25 cellular contexts compared by ENCODE assay signal in genomic region chr16:11200523-11201063, GRCh38. TPM values are rescaled to one million over a fixed set of nuclear protein-coding genes. Genes with fewer than 3 reads are reported as not detected.
A peak's percentile ranks its signal among the peaks of the same experiment; 100 is the strongest.
DNase-seq lines count a peak whose midpoint lies in the region; ATAC-seq, FAIRE-seq and TF ChIP-seq lines count a peak whose summit lies in the region.
"Had no signal": no experiment of that assay in that cellular context is flagged by ENCODE, and none has a peak within 500 bp of the region (broad histone marks: within the 10 kb centered on the region; RNA-seq: fewer than 3 reads in every experiment).

No MANE protein-coding gene starts in this region.

- H3K4ac ChIP-seq in H9 (ENCODE audit: low read depth, low read length): no peak overlapping the region
- H3K4ac ChIP-seq in neuronal stem cell (ENCODE audit: low read length): no peak overlapping the region

- TF ChIP-seq CTCF in Calu3 (IDR thresholded peaks at IDR 0.05; ENCODE audit: unreplicated experiment) (no peak), H9 (conservative IDR thresholded peaks at IDR 0.05) (no peak), K562 (IDR thresholded peaks at IDR 0.05 in 2 of 3, conservative IDR thresholded peaks at IDR 0.05 in 1 of 3; ENCODE audit: insufficient read depth in 2 of 3, low read depth in 1 of 3, low read length in 3 of 3) (no peak)

- H2BK120ac ChIP-seq in H9 (ENCODE audit: low read depth, low read length, poor library complexity, severe bottlenecking) (no peak overlapping the region), neuronal stem cell (ENCODE audit: low read depth, low read length) (no peak overlapping the region)

- no peak for ATAC-seq in K562
- ATAC-seq: heart left ventricle, left colon had no signal

- no peak overlapping the region for H2BK20ac ChIP-seq in H9 (ENCODE audit: low read depth, low read length, poor library complexity, severe bottlenecking)

- H3K27ac ChIP-seq in H9 (ENCODE audit: insufficient read length, low read depth, low read length): no peak overlapping the region
- H3K27ac ChIP-seq in K562 (ENCODE audit: extremely low read depth, low read depth, low read length): peak overlapping the region; percentile 76; the same call in 2 of the 3 replicates
- H3K27ac ChIP-seq in neuronal stem cell (replicated peaks; ENCODE audit: low read length): no peak overlapping the region
- H3K27ac ChIP-seq: heart left ventricle, Peyer's patch, spleen, tibial artery had no signal

- H3K9ac ChIP-seq in H9 (ENCODE audit: extremely low read depth, insufficient read length, low read length): no peak overlapping the region
- H3K9ac ChIP-seq in K562 (ENCODE audit: insufficient read depth in 1 of 2, low read depth in 2 of 2, low read length in 2 of 2): peak overlapping the region; percentile 52 to 76; a peak in 2 of 4 replicates
- H3K9ac ChIP-seq in neuronal stem cell (ENCODE audit: low read depth, low read length, poor library complexity): no peak overlapping the region

- CTCF ChIA-PET in Calu3 (lab: Charles Lee) (interaction anchor here (0.6 to 1.4 kb wide), 4 partner anchors 35 to 420 kb away, joined by 3 to 4 read pairs (median 3); no protein-coding TSS in a partner anchor), K562 (lab: Yijun Ruan, JAX; ENCODE audit: low intra/inter-chr PET ratio) (no interaction called here)
- CTCF ChIA-PET in activated naive CD4-positive, alpha-beta T cell treated with anti-CD3 and anti-CD28 coated beads for 36 hours (lab: Charles Lee): interaction anchor here (1.9 kb wide), 1 partner anchor 9 kb away, joined by 5 read pairs; no protein-coding TSS in a partner anchor

- H3K14ac ChIP-seq in H9 (ENCODE audit: insufficient read depth, low read length) (no peak overlapping the region), neuronal stem cell (ENCODE audit: low read length) (no peak overlapping the region)

- no peaks in the 10 kb centered on the region; the same call in 1 of the 2 replicates for H3K4me1 ChIP-seq in H9 (ENCODE audit: insufficient read depth, low read length)
- H3K4me1 ChIP-seq in K562 (replicated peaks in 1 of 2; ENCODE audit: control insufficient read depth in 2 of 2, insufficient read depth in 2 of 2, low read length in 2 of 2): peaks cover 43 to 55% of the 10 kb centered on the region in 2 experiments
- peaks cover 16 to 18% of the 10 kb centered on the region in 2 donors for H3K4me1 ChIP-seq in neuronal stem cell (ENCODE audit: control insufficient read depth in 2 of 2, insufficient read depth in 1 of 2, low read depth in 1 of 2, low read length in 2 of 2)

- no peak overlapping the region for H4K5ac ChIP-seq in H9 (ENCODE audit: insufficient read length, low read depth, low read length)

- no peak overlapping the region for H2BK15ac ChIP-seq in H9 (ENCODE audit: low read depth, low read length)
- H2BK15ac ChIP-seq in neuronal stem cell (ENCODE audit: low read length): no peak overlapping the region

- H4K91ac ChIP-seq in H9 (ENCODE audit: insufficient read length, low read depth, low read length): no peak overlapping the region
- no peak overlapping the region for H4K91ac ChIP-seq in neuronal stem cell (ENCODE audit: low read depth, low read length, poor library complexity)

- H3K36me3 Mint-ChIP-seq in Calu3 (ENCODE audit: insufficient read depth, unreplicated experiment) (peaks cover 23% of the 10 kb centered on the region), H9 (ENCODE audit: insufficient read depth in 1 of 3, low read depth in 3 of 3) (no peaks in the 10 kb centered on the region)
- no peaks in the 10 kb centered on the region for H3K36me3 Mint-ChIP-seq in activated naive CD4-positive, alpha-beta T cell treated with anti-CD3 and anti-CD28 coated beads for 36 hours (ENCODE audit: low read depth)
- H3K36me3 Mint-ChIP-seq: activated naive CD4-positive, alpha-beta T cell treated with anti-CD3 and anti-CD28 coated beads, Interleukin-2, amount 50 U/mL, for 24 hours had no signal

- DNase-seq in Calu3: no peak
- no peak for DNase-seq in H9
- DNase-seq in K562 (ENCODE audit: extremely low read depth in 1 of 4, low spot score in 3 of 4): no peak
- no peak for DNase-seq in neuronal stem cell (ENCODE audit: low spot score)
- no peak for DNase-seq in SIG-M5 (lab: John Stamatoyannopoulos, UW)
- DNase-seq in activated naive CD4-positive, alpha-beta T cell treated with anti-CD3 and anti-CD28 coated beads for 36 hours: no peak
- DNase-seq in NCI-H2029 (lab: John Stamatoyannopoulos, UW): no peak
- DNase-seq: activated CD4-positive, alpha-beta T cell treated with anti-CD3 and anti-CD28 coated beads, Interleukin-2, amount 10 ng/mL, durations not matched to agents 7 days and 5 days; CD4-positive, alpha-beta memory T cell; cerebellar nuclear complex; DMS 273 treated with DMSO at 0.1 percent for 48 hours; heart left ventricle; left colon; MG63; NCI-H1417 treated with DMSO at 0.1 percent for 48 hours; NCI-H510A treated with DMSO at 0.1 percent for 48 hours; Peyer's patch; retina; spleen; stimulated activated CD4-positive, alpha-beta T cell treated with anti-CD3 and anti-CD28 coated beads, Interleukin-4, amount 100 ng/mL, for 1 hour; stimulated activated naive CD4-positive, alpha-beta T cell treated with Interleukin-2 at 50 U/mL for 16 hours; tibial artery had no signal

- H3K4me2 ChIP-seq in H9 (ENCODE audit: insufficient read depth, insufficient read length, low read length): no peak overlapping the region
- peak overlapping the region; percentile 56; the same call in 1 of the 2 replicates for H3K4me2 ChIP-seq in K562 (ENCODE audit: insufficient read depth, low read length)
- H3K4me2 ChIP-seq in neuronal stem cell (ENCODE audit: insufficient read depth, low read length, poor library complexity, severe bottlenecking): no peak overlapping the region

- H3K79me1 ChIP-seq in H9 (ENCODE audit: insufficient read depth, low read depth, low read length, poor library complexity, severe bottlenecking): no peaks in the 10 kb centered on the region
- no peaks in the 10 kb centered on the region for H3K79me1 ChIP-seq in neuronal stem cell (ENCODE audit: low read depth, low read length)

- intact Hi-C loops in Calu3 (cut with micrococcal nuclease; ENCODE audit: unreplicated experiment): no loop called here
- intact Hi-C loops in K562 (cut with micrococcal nuclease): loop anchor here (5.0 to 10.0 kb wide), 2 partner anchors 54 to 73 kb away; partner anchors contain the start of gene SOCS1
- intact Hi-C loops in activated naive CD4-positive, alpha-beta T cell treated with anti-CD3 and anti-CD28 coated beads for 36 hours (cut with micrococcal nuclease): no loop called here

- H2AFZ ChIP-seq in H9 (ENCODE audit: low read length) (no peak overlapping the region), K562 (ENCODE audit: low read depth, low read length) (peak overlapping the region; percentile 80), neuronal stem cell (ENCODE audit: low read length) (no peak overlapping the region)

- BruUV-seq in Calu3 (replicated peaks; lab: Mats Ljungman, UMichigan) (no TSS peak), K562 (replicated peaks; lab: Mats Ljungman, UMichigan) (no TSS peak)

- no peak overlapping the region for H4K8ac ChIP-seq in H9 (replicated peaks; ENCODE audit: insufficient read length, low read depth, low read length)
- H4K8ac ChIP-seq in neuronal stem cell (ENCODE audit: low read depth, low read length): no peak overlapping the region

- H3K9me3 ChIP-seq in H9 (ENCODE audit: control insufficient read depth, low read depth, low read length) (no peaks in the 10 kb centered on the region), K562 (replicated peaks; ENCODE audit: control insufficient read depth, insufficient read depth, low read depth, low read length) (no peaks in the 10 kb centered on the region), neuronal stem cell (replicated peaks in 1 of 2; ENCODE audit: control insufficient read depth in 2 of 2, insufficient read depth in 1 of 2, low read depth in 1 of 2, low read length in 2 of 2) (no peaks in the 10 kb centered on the region)
- H3K9me3 ChIP-seq: heart left ventricle, Peyer's patch, spleen, tibial artery had no signal

- TF ChIP-seq POLR2A in K562 (conservative IDR thresholded peaks at IDR 0.05): no peak

- no peaks in the 10 kb centered on the region for H3K9me1 ChIP-seq in K562 (ENCODE audit: control insufficient read depth, insufficient read depth, low read length)

- H3K79me2 ChIP-seq in H9 (ENCODE audit: insufficient read depth, low read length) (no peaks in the 10 kb centered on the region), K562 (ENCODE audit: control insufficient read depth, insufficient read depth, low read length) (no peaks in the 10 kb centered on the region)

- in situ Hi-C loops in K562 (cut with MboI): no loop called here

- no peak for TF ChIP-seq RAD21 in K562 (CRISPR knock-in tag; conservative IDR thresholded peaks at IDR 0.05 in 1 of 2, IDR thresholded peaks at IDR 0.05 in 1 of 2)

- H4K20me1 ChIP-seq in H9 (ENCODE audit: control insufficient read depth, insufficient read depth, insufficient read length) (no peaks in the 10 kb centered on the region), K562 (replicated peaks; ENCODE audit: control insufficient read depth, insufficient read depth, low read length) (no peaks in the 10 kb centered on the region)

- H3K4me3 ChIP-seq in K562 (no peak overlapping the region), neuronal stem cell (ENCODE audit: low read length in 2 of 2) (no peak overlapping the region)
- H3K4me3 ChIP-seq: heart left ventricle, MG63, Peyer's patch, spleen, tibial artery had no signal

- peaks cover 44% of the 10 kb centered on the region for H3K4me1 Mint-ChIP-seq in Calu3 (ENCODE audit: low read depth, unreplicated experiment)
- peaks cover 31 to 32% of the 10 kb centered on the region in 2 experiments for H3K4me1 Mint-ChIP-seq in H9
- H3K4me1 Mint-ChIP-seq in activated naive CD4-positive, alpha-beta T cell treated with anti-CD3 and anti-CD28 coated beads for 36 hours (ENCODE audit: low read depth): peaks cover 11% of the 10 kb centered on the region

- H3K27me3 Mint-ChIP-seq in Calu3 (ENCODE audit: unreplicated experiment): no peaks in the 10 kb centered on the region
- H3K27me3 Mint-ChIP-seq in H9 (ENCODE audit: low read depth): peaks cover 10% of the 10 kb centered on the region
- H3K27me3 Mint-ChIP-seq in activated naive CD4-positive, alpha-beta T cell treated with anti-CD3 and anti-CD28 coated beads for 36 hours (ENCODE audit: low read depth): no peaks in the 10 kb centered on the region
- H3K27me3 Mint-ChIP-seq: activated CD4-positive, alpha-beta T cell treated with anti-CD3 and anti-CD28 coated beads, Interleukin-2, amount 10 ng/mL, durations not matched to agents 7 days and 5 days; activated naive CD4-positive, alpha-beta T cell treated with anti-CD3 and anti-CD28 coated beads, Interleukin-2, amount 50 U/mL, for 24 hours; CD4-positive, alpha-beta memory T cell had no signal

- H3K56ac ChIP-seq in H9 (ENCODE audit: insufficient read length, low read depth, low read length): no peak overlapping the region

- H3K27ac Mint-ChIP-seq in Calu3 (ENCODE audit: unreplicated experiment) (peak overlapping the region; percentile 98), H9 (no peak overlapping the region)
- H3K27ac Mint-ChIP-seq in activated naive CD4-positive, alpha-beta T cell treated with anti-CD3 and anti-CD28 coated beads for 36 hours: no peak overlapping the region
- H3K27ac Mint-ChIP-seq: activated CD4-positive, alpha-beta T cell treated with anti-CD3 and anti-CD28 coated beads, Interleukin-2, amount 10 ng/mL, durations not matched to agents 7 days and 5 days; activated naive CD4-positive, alpha-beta T cell treated with anti-CD3 and anti-CD28 coated beads, Interleukin-2, amount 50 U/mL, for 24 hours; CD4-positive, alpha-beta memory T cell; memory B cell had no signal

- no peak for TF ChIP-seq EP300 in K562 (IDR thresholded peaks at IDR 0.05; ENCODE audit: low read length)

- no peak overlapping the region for H3K4me3 Mint-ChIP-seq in Calu3 (ENCODE audit: low read depth, unreplicated experiment)
- no peak overlapping the region for H3K4me3 Mint-ChIP-seq in H9
- no peak overlapping the region for H3K4me3 Mint-ChIP-seq in activated naive CD4-positive, alpha-beta T cell treated with anti-CD3 and anti-CD28 coated beads for 36 hours
- H3K4me3 Mint-ChIP-seq: activated CD4-positive, alpha-beta T cell treated with anti-CD3 and anti-CD28 coated beads, Interleukin-2, amount 10 ng/mL, durations not matched to agents 7 days and 5 days; activated naive CD4-positive, alpha-beta T cell treated with anti-CD3 and anti-CD28 coated beads, Interleukin-2, amount 50 U/mL, for 24 hours; CD4-positive, alpha-beta memory T cell; memory B cell had no signal

- H3K9me3 Mint-ChIP-seq in Calu3 (ENCODE audit: low read depth, unreplicated experiment): no peaks in the 10 kb centered on the region
- H3K9me3 Mint-ChIP-seq in H9: no peaks in the 10 kb centered on the region
- no peaks in the 10 kb centered on the region for H3K9me3 Mint-ChIP-seq in activated naive CD4-positive, alpha-beta T cell treated with anti-CD3 and anti-CD28 coated beads for 36 hours
- H3K9me3 Mint-ChIP-seq: activated CD4-positive, alpha-beta T cell treated with anti-CD3 and anti-CD28 coated beads, Interleukin-2, amount 10 ng/mL, durations not matched to agents 7 days and 5 days; activated naive CD4-positive, alpha-beta T cell treated with anti-CD3 and anti-CD28 coated beads, Interleukin-2, amount 50 U/mL, for 24 hours; CD4-positive, alpha-beta memory T cell; memory B cell had no signal

- H2BK5ac ChIP-seq in H9 (ENCODE audit: insufficient read length, low read length): no peak overlapping the region
- H2BK5ac ChIP-seq in neuronal stem cell (ENCODE audit: low read length): peak overlapping the region; percentile 0

- peak overlapping the region; percentile 28 for H2BK12ac ChIP-seq in H9 (ENCODE audit: insufficient read length, low read depth, low read length)
- no peak overlapping the region for H2BK12ac ChIP-seq in neuronal stem cell (ENCODE audit: low read length)

- WGBS in H9 (ENCODE audit: extremely low coverage, insufficient read length, low lambda C conversion rate): no CpG with 5 or more reads among the region's 12 CpGs
- 72% methylated on average over 10 of the region's 12 CpGs for WGBS in K562 (ENCODE audit: insufficient coverage, low coverage, missing lambda C conversion rate)
- no CpG with 5 or more reads among the region's 12 CpGs for WGBS in neuronal stem cell (ENCODE audit: extremely low coverage in 2 of 2, insufficient read length in 2 of 2, insufficient replicate concordance in 1 of 2), 2 donors

- H3K36me3 ChIP-seq in K562 (ENCODE audit: control insufficient read depth, insufficient read depth, low read length) (no peaks in the 10 kb centered on the region), neuronal stem cell (replicated peaks in 1 of 2; ENCODE audit: control insufficient read depth in 2 of 2, insufficient read depth in 2 of 2, low read length in 2 of 2) (no peaks in the 10 kb centered on the region)
- H3K36me3 ChIP-seq: heart left ventricle, MG63, Peyer's patch, tibial artery had no signal

- no peak for FAIRE-seq in K562 (lab: Jason Lieb, UNC)
- FAIRE-seq: GM19239 had no signal

- no peaks in the 10 kb centered on the region for H3K23me2 ChIP-seq in H9 (ENCODE audit: insufficient read length, low read depth, low read length, poor library complexity, severe bottlenecking)

- POLR2A ChIA-PET in K562 (lab: Yijun Ruan, JAX): interaction anchor here (1.6 kb wide), 1 partner anchor 113 kb away, joined by 5 read pairs; no protein-coding TSS in a partner anchor

- H3K27me3 ChIP-seq in H9 (ENCODE audit: insufficient read depth, low read length) (no peaks in the 10 kb centered on the region), K562 (ENCODE audit: control insufficient read depth in 2 of 2, insufficient read depth in 2 of 2, low read length in 2 of 2) (no peaks in the 10 kb centered on the region), neuronal stem cell (ENCODE audit: control insufficient read depth in 3 of 3, insufficient read depth in 3 of 3, low read depth in 1 of 3, low read length in 3 of 3) (no peaks in the 10 kb centered on the region)
- H3K27me3 ChIP-seq: heart left ventricle, MG63, Peyer's patch, tibial artery had no signal

- H3K18ac ChIP-seq in H9 (ENCODE audit: insufficient read length, low read depth, low read length) (no peak overlapping the region), neuronal stem cell (ENCODE audit: low read length) (peak overlapping the region; percentile 74)

- H3K23ac ChIP-seq in H9 (ENCODE audit: insufficient read length, low read depth, low read length) (no peak overlapping the region), neuronal stem cell (ENCODE audit: low read depth, low read length, poor library complexity) (no peak overlapping the region)

- H3T11ph ChIP-seq in H9 (ENCODE audit: low read length): no peak overlapping the region

- no peak overlapping the region for H2AK5ac ChIP-seq in H9 (ENCODE audit: insufficient read length, low read length)
- peak overlapping the region; percentile 1 for H2AK5ac ChIP-seq in neuronal stem cell (ENCODE audit: low read depth, low read length)

RNA-seq across cellular contexts. Expression of gene SOCS1, which starts 55.4 kb away (rescaled TPM):
- total RNA-seq in Calu3 (2022) (4.8 and 5.8 TPM in 2 replicates), H9 (2021) (11.0 and 11.5 TPM in 2 replicates), K562 (2014; rRNA removed) (2.9 and 3.3 TPM in 2 replicates), K562 (2014; rRNA removed; fragmentation: Illumina TruSeq; extraction: Trizol) (0.29 and 0.44 TPM in 2 replicates), K562 (2015; rRNA removed; fragmentation: Illumina TruSeq; extraction: Trizol) (1.8 and 2.3 TPM in 2 replicates), K562 (2021) (7.1 and 7.5 TPM in 2 replicates)
- total RNA-seq in K562 (2011; cell fraction: chromatin; rRNA removed; ENCODE audit: low replicate concordance): 6.9 and 32.4 TPM in 2 replicates
- total RNA-seq in K562 (2011; cell fraction: nucleolus; rRNA removed): 49.0 and 69.4 TPM in 2 replicates
- 25.5 and 31.5 TPM in 2 replicates for total RNA-seq in K562 (2011; cell fraction: nucleoplasm; rRNA removed)
- polyA plus RNA-seq in K562 (2011; rRNA removed) (3.8 and 6.4 TPM in 2 replicates), K562 (2014; fragmentation: Illumina TruSeq; extraction: Trizol) (1.1 and 1.4 TPM in 2 replicates), K562 (2014; fragmentation: Nextera tagmentation; extraction: Ambion mirVana) (under 1 TPM; 0.04 to 0.10 TPM), K562 (2014; rRNA removed) (6.2 and 7.2 TPM in 2 replicates)
- 11.2 and 23.7 TPM in 2 replicates for polyA plus RNA-seq in K562 (2011; cell fraction: cytosol; rRNA removed)
- polyA plus RNA-seq in K562 (2011; cell fraction: nucleus; rRNA removed): 30.0 and 38.3 TPM in 2 replicates
- 8.5 and 19.6 TPM in 2 replicates for polyA plus RNA-seq in K562 (2012)
- 1.2 and 1.6 TPM in 2 replicates for polyA minus RNA-seq in K562 (2011; rRNA and poly(A)+ RNA removed)
- polyA minus RNA-seq in K562 (2011; cell fraction: cytosol; rRNA and poly(A)+ RNA removed): 6.1 and 17.1 TPM in 2 replicates
- polyA minus RNA-seq in K562 (2011; cell fraction: nucleus; rRNA and poly(A)+ RNA removed): 33.7 and 41.5 TPM in 2 replicates
- 3.4 TPM for polyA plus RNA-seq in neuronal stem cell (2013, experiment 1 of 2)
- polyA plus RNA-seq in neuronal stem cell (2013, experiment 2 of 2): 3.6 TPM
- 10 to 100 TPM; 45.1 to 45.6 TPM for total RNA-seq in activated naive CD4-positive, alpha-beta T cell treated with anti-CD3 and anti-CD28 coated beads for 36 hours

Comparison
In these comparisons a context has a peak if more than half of its experiments do, and no peak if none do; other contexts are left out.
1. H3K9ac ChIP-seq: peak in K562 (2 of 2); none in H9 (single experiment) and neuronal stem cell (single experiment).